Comparison of ENCODE assay signal across 8 cellular contexts in genomic region chr3:89851974-89852621, GRCh38.
A peak's percentile ranks its signal among the peaks of the same experiment; 100 is the strongest.
DNase-seq lines count a peak whose midpoint lies in the region; ATAC-seq, FAIRE-seq and TF ChIP-seq lines count a peak whose summit lies in the region.

No MANE protein-coding gene starts in this region.

- no peak overlapping the region for H3K4me3 ChIP-seq in bronchial epithelial cell (ENCODE audit: low read depth, low read length)

- ATAC-seq in GM21576 (IDR thresholded peaks at IDR 0.05; ENCODE audit: unreplicated experiment) (no peak), GM21423 (IDR thresholded peaks at IDR 0.05; ENCODE audit: unreplicated experiment) (no peak)

- peak; percentile 47 for TF ChIP-seq CTCF in bronchial epithelial cell (IDR thresholded peaks at IDR 0.05; ENCODE audit: insufficient read depth, low read length, severe bottlenecking)

- H3K27me3 ChIP-seq in bronchial epithelial cell (ENCODE audit: control insufficient read depth, insufficient read depth, low read length), result no peaks in the 10 kb centered on the region

- no peaks in the 10 kb centered on the region for H3K36me3 ChIP-seq in bronchial epithelial cell (ENCODE audit: control insufficient read depth, insufficient read depth, low read length)

- DNase-seq in DMS53 treated with DMSO at 0.1 percent for 48 hours (lab: John Stamatoyannopoulos, UW; ENCODE audit: unreplicated experiment), result peak; percentile 9
- peak; percentile 74 for DNase-seq in NCI-H1048 (lab: John Stamatoyannopoulos, UW)
- peak; percentile 7 for DNase-seq in bronchial epithelial cell (ENCODE audit: low read depth)
- peak; percentile 20 for DNase-seq in mucosa of gallbladder (ENCODE audit: low spot score)
- no peak for DNase-seq in EL
- DNase-seq in LoVo (ENCODE audit: low spot score), result no peak

- FAIRE-seq in bronchial epithelial cell (lab: Jason Lieb, UNC), result no peak

Comparison
In these comparisons a context has a peak if more than half of its experiments do, and no peak if none do; other contexts are left out.
1. DNase-seq: peak in DMS53 treated with DMSO at 0.1 percent for 48 hours (single experiment), NCI-H1048 (single experiment), bronchial epithelial cell (single experiment) and mucosa of gallbladder (single experiment); none in EL (single experiment) and LoVo (single experiment).